In the genomic region with DNA sequence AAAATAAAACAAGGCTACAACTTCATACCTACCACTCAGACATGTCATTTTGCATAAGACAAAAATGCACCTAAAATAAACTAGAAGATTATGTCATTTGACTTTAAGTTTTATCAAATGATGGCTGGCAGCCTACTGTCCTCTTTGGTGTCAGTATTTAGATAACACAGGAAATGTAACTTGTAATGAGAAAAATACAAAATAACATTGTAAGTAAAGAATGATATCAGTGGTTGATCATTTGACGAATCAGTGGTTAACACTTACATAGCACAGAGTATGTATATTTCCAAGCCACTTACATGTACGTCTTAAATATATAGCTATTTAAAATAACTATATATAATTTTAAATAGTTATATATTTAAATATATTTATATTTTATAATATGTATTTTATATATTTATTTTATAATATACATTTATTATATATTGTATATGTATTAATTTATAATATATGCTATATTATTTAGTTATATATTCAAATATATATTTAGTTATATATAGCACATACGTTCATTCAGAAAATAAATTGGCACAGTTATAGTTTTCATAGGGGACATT, we compare ENCODE assay signal across 21 cellular contexts.
"Had no signal": no experiment of that assay in that cellular context is flagged by ENCODE, and none has a peak within 500 bp of the region (broad histone marks: within the 10 kb centered on the region; RNA-seq: fewer than 3 reads in every experiment).

No MANE protein-coding gene starts in this region.

- H3K9me3 ChIP-seq: colonic mucosa, ovary, thyroid gland, upper lobe of right lung had no signal

- H3K36me3 ChIP-seq: colonic mucosa, neutrophil, ovary, thyroid gland, upper lobe of right lung had no signal

- H3K27me3 ChIP-seq: colonic mucosa, dorsolateral prefrontal cortex, heart left ventricle, neutrophil, ovary, thyroid gland, upper lobe of right lung had no signal

- H3K4me1 ChIP-seq: colonic mucosa, psoas muscle, upper lobe of right lung had no signal

- H3K4me3 ChIP-seq: colonic mucosa, dorsolateral prefrontal cortex, lung, ovary, psoas muscle, thyroid gland, upper lobe of right lung had no signal

- DNase-seq: activated CD4-positive, alpha-beta T cell treated with anti-CD3 and anti-CD28 coated beads, Interleukin-2, amount 10 ng/mL, durations not matched to agents 24 days and 14 days; activated CD8-positive, alpha-beta T cell treated with anti-CD3 and anti-CD28 coated beads for 36 hours; activated gamma-delta T cell treated with Interleukin-2 at 50 U/mL for 16 hours; central memory CD4-positive, alpha-beta T cell; colonic mucosa; dorsolateral prefrontal cortex; endodermal cell; heart left ventricle; islet precursor cell; ovary; psoas muscle; right cardiac atrium; stimulated activated CD4-positive, alpha-beta T cell treated with anti-CD3 and anti-CD28 coated beads, Interleukin-12 subunit alpha, Interleukin-12 subunit beta, amount 100 ng/mL, for 4 hours; stimulated activated CD4-positive, alpha-beta T cell treated with anti-CD3 and anti-CD28 coated beads, Interleukin-4, amount 100 ng/mL, for 4 hours; substantia nigra; T-helper 9 cell; thyroid gland; upper lobe of right lung had no signal

- H3K27ac ChIP-seq: colonic mucosa, dorsolateral prefrontal cortex, epithelial cell of prostate, neutrophil, ovary, psoas muscle, thyroid gland, upper lobe of right lung had no signal

- ATAC-seq: activated CD8-positive, alpha-beta T cell treated with anti-CD3 and anti-CD28 coated beads for 36 hours; heart left ventricle; psoas muscle; right cardiac atrium; upper lobe of right lung had no signal
